ENCODE assay signal across 1 cellular context in genomic region chr3:128544190-128544589, GRCh38.
TF ChIP-seq lines count a peak whose summit lies in the region.

No MANE protein-coding gene starts in this region.

TF ChIP-seq in K562, 482 proteins besides CTCF, POLR2A, EP300 and RAD21 (continued from another document):
- TF ChIP-seq CEBPZ (IDR thresholded peaks at IDR 0.05; ENCODE audit: borderline replicate concordance, low read depth, low read length) (peak; percentile 72; the same call in 1 of the 2 replicates), ZNF311 (CRISPR knock-in tag; IDR thresholded peaks at IDR 0.05) (no peak), CHD4 (IDR thresholded peaks at IDR 0.05; ENCODE audit: insufficient read depth, insufficient replicate concordance, low read depth, low read length, poor library complexity, severe bottlenecking) (no peak), ZNF316 (IDR thresholded peaks at IDR 0.05) (peak; percentile 92), MAFK (IDR thresholded peaks at IDR 0.05; ENCODE audit: low read length) (peak; percentile 38; the same call in 1 of the 2 replicates), C11orf30 (IDR thresholded peaks at IDR 0.05; ENCODE audit: low read depth) (0 out of 2 replicates have a peak, but pooled peaks have one; percentile 11), ZNF780A (CRISPR knock-in tag; IDR thresholded peaks at IDR 0.05) (no peak)
